Comparison of ENCODE assay signal across 1 cellular context in the genomic region with DNA sequence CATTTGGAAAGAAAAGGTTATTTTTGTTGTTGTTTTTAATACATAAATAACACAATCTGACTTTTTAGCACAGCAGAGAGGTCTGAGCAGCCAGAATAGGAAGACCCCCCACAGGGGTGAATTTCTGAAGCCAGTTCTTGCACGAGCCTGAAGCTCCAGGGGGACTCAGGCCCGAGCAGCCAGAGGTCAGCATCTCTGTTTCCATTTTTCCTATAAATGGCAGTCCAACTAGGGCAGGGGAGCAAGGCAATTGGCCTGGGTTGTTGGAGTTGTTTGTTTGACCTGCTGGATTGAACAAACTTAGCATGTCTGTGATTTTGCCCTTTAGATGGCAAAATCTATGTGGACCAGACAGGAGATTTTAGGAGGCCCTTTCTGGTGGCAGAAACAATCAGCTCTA.
TF ChIP-seq lines count a peak whose summit lies in the region.

No MANE protein-coding gene starts in this region.

TF ChIP-seq in H1, 55 proteins besides CTCF, POLR2A, EP300 and RAD21:
- TF ChIP-seq BRCA1 (IDR thresholded peaks at IDR 0.05; ENCODE audit: low read depth, low read length): no peak
- no peak for TF ChIP-seq TEAD4 (IDR thresholded peaks at IDR 0.05; ENCODE audit: low read depth, low read length)
- no peak for TF ChIP-seq NANOG (IDR thresholded peaks at IDR 0.05; ENCODE audit: insufficient read depth, low read depth, low read length, poor library complexity, severe bottlenecking)
- no peak for TF ChIP-seq JUN (IDR thresholded peaks at IDR 0.05; ENCODE audit: low read depth, low read length)
TF ChIP-seq in H1: peak in this region for 0.
